ENCODE assay signal across 8 cellular contexts in genomic region chr4:25180524-25181131, GRCh38. TPM values are rescaled to one million over a fixed set of nuclear protein-coding genes. Genes with fewer than 3 reads are reported as not detected.
DNase-seq lines count a peak whose midpoint lies in the region; ATAC-seq, FAIRE-seq and TF ChIP-seq lines count a peak whose summit lies in the region.

No MANE protein-coding gene starts in this region.

- POLR2A ChIA-PET in WTC11 (lab: Charles Lee), result no interaction called here

- no peak overlapping the region for H3K27ac Mint-ChIP-seq in WTC11

- H3K4me1 ChIP-seq in small intestine (ENCODE audit: control insufficient read depth in 2 of 2, insufficient read depth in 1 of 2, low read depth in 1 of 2, low read length in 1 of 2), result peaks cover 0 to 2% of the 10 kb centered on the region in 2 donors

- no peak for FAIRE-seq in small intestine (lab: Jason Lieb, UNC)

- H3K9me3 Mint-ChIP-seq in WTC11, result no peaks in the 10 kb centered on the region

- no peaks in the 10 kb centered on the region for H3K36me3 ChIP-seq in small intestine (ENCODE audit: control insufficient read depth in 2 of 2, insufficient read depth in 2 of 2, low read length in 2 of 2)

- 51 to 66% (median 64%) methylated on average over 3 of the region's 3 CpGs for WGBS in small intestine, 3 donors

- CTCF ChIA-PET in WTC11 (lab: Charles Lee), result interaction anchor here (1.0 to 2.1 kb wide), 4 partner anchors 19 to 186 kb away, joined by 4 to 14 read pairs (median 5); partner anchors contain the start of gene ZCCHC4

- H3K4me3 Mint-ChIP-seq in WTC11, result no peak overlapping the region

- H3K27ac ChIP-seq in small intestine (ENCODE audit: low read depth in 1 of 2, low read length in 1 of 2), result no peak overlapping the region

- H3K27me3 Mint-ChIP-seq in WTC11 (ENCODE audit: low read depth), result no peaks in the 10 kb centered on the region

- no peaks in the 10 kb centered on the region for H3K27me3 ChIP-seq in small intestine (ENCODE audit: control insufficient read depth in 2 of 2, insufficient read depth in 2 of 2, low read length in 2 of 2)

- peak; percentile 93 for ATAC-seq in WTC11

- no peak overlapping the region for H3K4me3 ChIP-seq in foreskin fibroblast (ENCODE audit: low read depth in 1 of 2, low read length in 2 of 2)
- H3K4me3 ChIP-seq in small intestine (ENCODE audit: low read depth in 1 of 2, low read length in 2 of 2), result no peak overlapping the region

- TF ChIP-seq CTCF in WTC11 (IDR thresholded peaks at IDR 0.05) (peak; percentile 52), foreskin fibroblast (IDR thresholded peaks at IDR 0.05; ENCODE audit: low read depth, low read length) (peak; percentile 78)

- H3K4me1 Mint-ChIP-seq in WTC11, result no peaks in the 10 kb centered on the region

- H3K9me3 ChIP-seq in small intestine (ENCODE audit: control insufficient read depth, low read depth), result no peaks in the 10 kb centered on the region

- H3K36me3 Mint-ChIP-seq in WTC11, result no peaks in the 10 kb centered on the region

- peak in 2 of 3 donors; percentile 12 to 34 for DNase-seq in stimulated activated CD4-positive, alpha-beta T cell treated with anti-CD3 and anti-CD28 coated beads, Interleukin-12 subunit alpha, Interleukin-12 subunit beta, amount 100 ng/mL, for 48 hours (ENCODE audit: low read depth in 2 of 3, low spot score in 1 of 3)
- no peak for DNase-seq in stimulated activated CD4-positive, alpha-beta T cell treated with anti-CD3 and anti-CD28 coated beads, Interleukin-12 subunit alpha, Interleukin-12 subunit beta, amount 100 ng/mL, for 4 hours
- peak; percentile 40 for DNase-seq in HCEC 1CT
- DNase-seq in M059J (ENCODE audit: low read depth), result peak; percentile 36
- DNase-seq in WTC11 (ENCODE audit: low spot score), result peak; percentile 28
- peak in 1 of 2 donors; percentile 57 for DNase-seq in foreskin fibroblast
- DNase-seq in small intestine, result peak; percentile 51
- no peak for DNase-seq in NCI-H2029 (lab: John Stamatoyannopoulos, UW)

TF ChIP-seq in WTC11, 78 proteins besides CTCF, POLR2A, EP300 and RAD21:
- TF ChIP-seq HMGXB4 (CRISPR knock-in tag; IDR thresholded peaks at IDR 0.05) (no peak), JAZF1 (CRISPR knock-in tag; IDR thresholded peaks at IDR 0.05) (no peak), ETV6 (CRISPR knock-in tag; IDR thresholded peaks at IDR 0.05) (no peak), AR (CRISPR knock-in tag; IDR thresholded peaks at IDR 0.05) (no peak), ZNF138 (CRISPR knock-in tag; conservative IDR thresholded peaks at IDR 0.05) (no peak), FOXP4 (CRISPR knock-in tag; IDR thresholded peaks at IDR 0.05) (no peak), SP1 (CRISPR knock-in tag; conservative IDR thresholded peaks at IDR 0.05) (no peak), ATF1 (CRISPR knock-in tag; IDR thresholded peaks at IDR 0.05) (no peak), ZNF423 (CRISPR knock-in tag; IDR thresholded peaks at IDR 0.05) (no peak), NFYB (CRISPR knock-in tag; conservative IDR thresholded peaks at IDR 0.05; ENCODE audit: low read depth) (no peak), NR3C1 (CRISPR knock-in tag; conservative IDR thresholded peaks at IDR 0.05; ENCODE audit: low read depth) (no peak), ZNF121 (CRISPR knock-in tag; IDR thresholded peaks at IDR 0.05) (no peak), TEAD1 (CRISPR knock-in tag; IDR thresholded peaks at IDR 0.05) (no peak), ZSCAN18 (CRISPR knock-in tag; IDR thresholded peaks at IDR 0.05) (no peak), USF1 (CRISPR knock-in tag; IDR thresholded peaks at IDR 0.05) (no peak)
TF ChIP-seq in WTC11: peak in this region for 0.

RNA-seq across cellular contexts. Expression of gene SEPSECS, which starts 20.4 kb away (rescaled TPM):
- total RNA-seq in M059J (2014; rRNA removed; shearing (Covaris generic)), result 3.6 and 7.0 TPM in 2 replicates
- 4.6 to 7.0 TPM (median 6.2 TPM) in 3 replicates for total RNA-seq in WTC11 (2021)
- polyA plus RNA-seq in small intestine, result 10 to 100 TPM in 2 of 3 donors, 1 to 10 TPM in 1; 5.7 to 23.0 (median 11.1) TPM

RNA-seq across cellular contexts. Expression of gene PI4K2B, which starts 53.2 kb away (rescaled TPM):
- total RNA-seq in M059J (2014; rRNA removed; shearing (Covaris generic)), result 39.4 and 56.2 TPM in 2 replicates
- total RNA-seq in WTC11 (2021), result 12.6 to 15.1 TPM (median 14.5 TPM) in 3 replicates
- polyA plus RNA-seq in small intestine, result 10 to 100 TPM; 24.2 to 93.3 (median 70.5) TPM

Comparison
In these comparisons a context has a peak if more than half of its experiments do, and no peak if none do; other contexts are left out.
1. DNase-seq: peak in stimulated activated CD4-positive, alpha-beta T cell treated with anti-CD3 and anti-CD28 coated beads, Interleukin-12 subunit alpha, Interleukin-12 subunit beta, amount 100 ng/mL, for 48 hours (2 of 3), HCEC 1CT (single experiment), M059J (single experiment), WTC11 (single experiment) and small intestine (single experiment); none in stimulated activated CD4-positive, alpha-beta T cell treated with anti-CD3 and anti-CD28 coated beads, Interleukin-12 subunit alpha, Interleukin-12 subunit beta, amount 100 ng/mL, for 4 hours (single experiment) and NCI-H2029 (single experiment).